ENCODE assay signal across 1 cellular context in the genomic region with DNA sequence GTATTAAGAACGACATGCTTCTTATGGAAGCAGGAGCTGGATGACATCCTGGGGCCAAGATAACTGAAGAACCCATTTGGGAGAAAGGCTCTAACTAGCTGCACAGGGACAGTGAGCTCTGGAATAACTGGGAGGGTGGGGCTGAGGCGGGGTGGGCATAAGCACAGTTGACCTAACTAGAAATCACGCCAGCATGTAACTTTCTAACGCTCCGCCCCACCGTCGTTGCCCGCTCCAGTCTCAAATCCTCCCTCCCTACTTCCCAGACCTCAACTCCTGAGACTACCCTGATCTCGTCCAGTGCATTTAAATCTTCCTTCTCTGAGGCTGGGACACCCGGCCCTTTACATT.
TF ChIP-seq lines count a peak whose summit lies in the region.

No MANE protein-coding gene starts in this region.

TF ChIP-seq in IMR-90, 13 proteins besides CTCF, POLR2A, EP300 and RAD21 (continued from another document):
- TF ChIP-seq, protein P1, sequence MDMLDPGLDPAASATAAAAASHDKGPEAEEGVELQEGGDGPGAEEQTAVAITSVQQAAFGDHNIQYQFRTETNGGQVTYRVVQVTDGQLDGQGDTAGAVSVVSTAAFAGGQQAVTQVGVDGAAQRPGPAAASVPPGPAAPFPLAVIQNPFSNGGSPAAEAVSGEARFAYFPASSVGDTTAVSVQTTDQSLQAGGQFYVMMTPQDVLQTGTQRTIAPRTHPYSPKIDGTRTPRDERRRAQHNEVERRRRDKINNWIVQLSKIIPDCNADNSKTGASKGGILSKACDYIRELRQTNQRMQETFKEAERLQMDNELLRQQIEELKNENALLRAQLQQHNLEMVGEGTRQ (IDR thresholded peaks at IDR 0.05; ENCODE audit: low read depth, low read length) = no peak
- TF ChIP-seq NFE2L2 (IDR thresholded peaks at IDR 0.05; ENCODE audit: low read depth, low read length) (no peak), RCOR1 (IDR thresholded peaks at IDR 0.05; ENCODE audit: insufficient replicate concordance, low read length) (no peak), RFX5 (IDR thresholded peaks at IDR 0.05; ENCODE audit: low read depth, low read length) (no peak)
- TF ChIP-seq, protein P2, sequence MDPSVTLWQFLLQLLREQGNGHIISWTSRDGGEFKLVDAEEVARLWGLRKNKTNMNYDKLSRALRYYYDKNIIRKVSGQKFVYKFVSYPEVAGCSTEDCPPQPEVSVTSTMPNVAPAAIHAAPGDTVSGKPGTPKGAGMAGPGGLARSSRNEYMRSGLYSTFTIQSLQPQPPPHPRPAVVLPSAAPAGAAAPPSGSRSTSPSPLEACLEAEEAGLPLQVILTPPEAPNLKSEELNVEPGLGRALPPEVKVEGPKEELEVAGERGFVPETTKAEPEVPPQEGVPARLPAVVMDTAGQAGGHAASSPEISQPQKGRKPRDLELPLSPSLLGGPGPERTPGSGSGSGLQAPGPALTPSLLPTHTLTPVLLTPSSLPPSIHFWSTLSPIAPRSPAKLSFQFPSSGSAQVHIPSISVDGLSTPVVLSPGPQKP (IDR thresholded peaks at IDR 0.05; ENCODE audit: borderline replicate concordance, low read depth, low read length) = no peak
